10 cellular contexts compared by ENCODE assay signal in the genomic region with DNA sequence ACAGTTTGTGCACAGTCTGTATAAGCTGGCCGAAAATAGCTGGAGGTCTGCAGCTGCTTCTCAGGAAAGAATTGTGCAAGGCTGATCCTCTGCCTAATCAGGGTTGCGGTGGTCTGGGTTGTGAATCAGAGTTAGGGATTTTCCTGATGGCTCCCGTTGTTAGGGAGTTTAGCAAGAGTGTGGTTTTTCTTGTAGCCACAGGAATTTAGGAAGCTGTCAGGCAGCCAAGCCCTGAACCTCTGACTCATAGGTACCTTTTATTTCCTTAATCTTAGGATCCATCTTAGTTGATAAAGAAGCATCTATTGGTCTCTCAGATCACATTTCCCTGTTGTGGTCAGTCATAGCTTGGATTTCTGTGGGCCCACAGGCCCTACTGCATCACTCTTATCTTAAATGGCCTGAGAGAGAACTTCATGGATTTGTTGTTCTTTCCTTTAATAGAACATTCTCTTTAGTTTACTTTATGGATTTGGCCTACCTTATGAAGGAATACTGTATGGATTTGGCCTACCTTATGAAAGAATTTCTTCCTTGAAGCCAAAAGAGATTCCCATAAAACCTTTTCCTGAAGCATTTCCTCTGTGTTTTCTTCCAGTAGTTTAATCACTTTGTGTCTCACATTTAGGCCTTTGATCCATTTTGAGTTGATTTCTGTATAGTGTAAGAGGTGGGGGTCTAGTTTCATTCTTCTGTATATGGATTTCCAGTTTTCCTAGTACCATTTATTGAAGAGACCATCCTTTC. TPM values are rescaled to one million over a fixed set of nuclear protein-coding genes. Genes with fewer than 3 reads are reported as not detected.
DNase-seq lines count a peak whose midpoint lies in the region; ATAC-seq and TF ChIP-seq lines count a peak whose summit lies in the region.
"Had no signal": no experiment of that assay in that cellular context is flagged by ENCODE, and none has a peak within 500 bp of the region (broad histone marks: within the 10 kb centered on the region; RNA-seq: fewer than 3 reads in every experiment).

No MANE protein-coding gene starts in this region.

- no peaks in the 10 kb centered on the region for H3K4me1 ChIP-seq in gastroesophageal sphincter

- TF ChIP-seq POLR2A in gastroesophageal sphincter (IDR thresholded peaks at IDR 0.05), result no peak

- peaks cover 0 to 29% (median 5%) of the 10 kb centered on the region in 3 donors for H3K9me3 ChIP-seq in gastroesophageal sphincter

- 16 to 72% methylated on average over 2 to 3 of the region's 3 CpGs for WGBS in gastroesophageal sphincter (ENCODE audit: low coverage in 1 of 2), 2 donors

- H3K4me1 Mint-ChIP-seq in activated CD4-positive, alpha-beta memory T cell treated with anti-CD3 and anti-CD28 coated beads for 36 hours (ENCODE audit: low read depth), result no peaks in the 10 kb centered on the region

- no peak overlapping the region for H3K27ac Mint-ChIP-seq in activated CD4-positive, alpha-beta memory T cell treated with anti-CD3 and anti-CD28 coated beads for 36 hours
- H3K27ac Mint-ChIP-seq: stimulated activated naive CD8-positive, alpha-beta T cell treated with anti-CD3 and anti-CD28 coated beads, Interleukin-15, Interleukin-2, amounts not matched to agents 100 ng/mL and 50 ng/mL, for 24 hours had no signal

- H3K9me3 Mint-ChIP-seq in activated CD4-positive, alpha-beta memory T cell treated with anti-CD3 and anti-CD28 coated beads for 36 hours, result peaks cover 40% of the 10 kb centered on the region

- no peak overlapping the region for H3K27ac ChIP-seq in gastroesophageal sphincter

- peaks cover 3% of the 10 kb centered on the region for H3K36me3 Mint-ChIP-seq in activated CD4-positive, alpha-beta memory T cell treated with anti-CD3 and anti-CD28 coated beads for 36 hours

- intact Hi-C loops in activated CD4-positive, alpha-beta memory T cell treated with anti-CD3 and anti-CD28 coated beads for 36 hours (cut with micrococcal nuclease), result no loop called here

- TF ChIP-seq CTCF in gastroesophageal sphincter (IDR thresholded peaks at IDR 0.05), result no peak

- H3K27me3 Mint-ChIP-seq in activated CD4-positive, alpha-beta memory T cell treated with anti-CD3 and anti-CD28 coated beads for 36 hours, result no peaks in the 10 kb centered on the region
- H3K27me3 Mint-ChIP-seq: stimulated activated naive CD8-positive, alpha-beta T cell treated with anti-CD3 and anti-CD28 coated beads, Interleukin-15, Interleukin-2, amounts not matched to agents 100 ng/mL and 50 ng/mL, for 24 hours had no signal

- no peak for TF ChIP-seq EP300 in gastroesophageal sphincter (IDR thresholded peaks at IDR 0.05)

- H3K4me3 Mint-ChIP-seq in activated CD4-positive, alpha-beta memory T cell treated with anti-CD3 and anti-CD28 coated beads for 36 hours, result no peak overlapping the region
- H3K4me3 Mint-ChIP-seq: stimulated activated naive CD8-positive, alpha-beta T cell treated with anti-CD3 and anti-CD28 coated beads, Interleukin-15, Interleukin-2, amounts not matched to agents 100 ng/mL and 50 ng/mL, for 24 hours had no signal

- no peak overlapping the region for H3K4me3 ChIP-seq in gastroesophageal sphincter

- peaks cover 7% of the 10 kb centered on the region for H3K27me3 ChIP-seq in gastroesophageal sphincter

- POLR2A ChIA-PET in activated CD4-positive, alpha-beta memory T cell treated with anti-CD3 and anti-CD28 coated beads for 36 hours (lab: Charles Lee), result no interaction called here

- CTCF ChIA-PET in activated CD4-positive, alpha-beta memory T cell treated with anti-CD3 and anti-CD28 coated beads for 36 hours (lab: Charles Lee), result interaction anchor here (0.6 kb wide), 1 partner anchor 709 kb away, joined by 3 read pairs; no protein-coding TSS in a partner anchor

- DNase-seq in HPDE6-E6E7 (ENCODE audit: extremely low spot score) (peak; percentile 76), SW 1271 (lab: John Stamatoyannopoulos, UW) (peak; percentile 79 to 97), smooth muscle cell of the brain vasculature (ENCODE audit: low read depth, low spot score) (peak; percentile 86), COR-L47 (lab: John Stamatoyannopoulos, UW) (no peak)
- no peak for DNase-seq in activated CD4-positive, alpha-beta memory T cell treated with anti-CD3 and anti-CD28 coated beads for 36 hours

- peak; percentile 46 for ATAC-seq in gastroesophageal sphincter
- no peak for ATAC-seq in HG03159 (IDR thresholded peaks at IDR 0.05; ENCODE audit: unreplicated experiment)
- no peak for ATAC-seq in HG02973 (IDR thresholded peaks at IDR 0.05; ENCODE audit: unreplicated experiment)

- H3K36me3 ChIP-seq in gastroesophageal sphincter, result no peaks in the 10 kb centered on the region

RNA-seq across cellular contexts. Expression of a gene that starts 10.3 kb away (rescaled TPM):
- total RNA-seq in gastroesophageal sphincter, result under 1 TPM in 1 of 4 donors, not detected in 3; 0.16 TPM
- total RNA-seq in activated CD4-positive, alpha-beta memory T cell treated with anti-CD3 and anti-CD28 coated beads for 36 hours, result not detected
- total RNA-seq: T-helper 1 cell treated with Interleukin-12 subunit alpha and Interleukin-12 subunit beta and Interleukin-4 antibody, amounts not matched to agents 30 ng/mL and 1 ng/mL, for 36 hours had no signal

Comparison
In these comparisons a context has a peak if more than half of its experiments do, and no peak if none do; other contexts are left out.
1. DNase-seq: peak in HPDE6-E6E7 (single experiment), SW 1271 (2 of 2) and smooth muscle cell of the brain vasculature (single experiment); none in activated CD4-positive, alpha-beta memory T cell treated with anti-CD3 and anti-CD28 coated beads for 36 hours (single experiment) and COR-L47 (single experiment).